ENCODE assay signal across 8 cellular contexts in the genomic region with DNA sequence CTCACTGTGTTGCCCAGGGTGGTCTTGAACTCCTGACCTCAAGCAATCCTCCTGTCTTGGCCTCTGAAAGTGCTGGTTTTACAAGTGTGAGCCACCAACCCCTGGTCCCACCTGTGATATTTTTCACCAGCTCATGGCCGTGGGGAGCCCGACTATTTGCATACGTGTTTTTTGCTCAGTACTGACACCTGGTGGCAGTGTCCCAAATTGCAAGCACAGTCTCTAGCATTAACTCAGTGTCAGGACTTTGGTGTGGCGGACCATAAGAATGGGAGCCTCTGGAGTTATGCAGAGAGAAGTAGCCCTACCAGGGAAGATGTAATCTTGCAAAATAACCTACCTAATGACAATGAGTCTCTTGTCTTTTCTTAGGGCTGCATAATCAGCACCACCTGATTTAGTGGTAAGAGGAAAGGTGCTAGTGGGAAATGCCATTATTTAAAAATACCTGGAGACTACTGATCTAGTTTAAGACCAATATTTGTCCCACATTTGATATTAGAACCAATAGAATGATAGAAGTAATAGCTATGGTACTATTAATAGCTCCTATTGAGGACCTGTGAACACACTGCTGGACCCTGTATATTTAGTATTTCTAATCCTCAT.
DNase-seq lines count a peak whose midpoint lies in the region; ATAC-seq and TF ChIP-seq lines count a peak whose summit lies in the region.

No MANE protein-coding gene starts in this region.

- no peak overlapping the region for H2BK5ac ChIP-seq in IMR-90 (ENCODE audit: low read depth, low read length, poor library complexity, severe bottlenecking)
- no peak overlapping the region for H2BK5ac ChIP-seq in mesendoderm (ENCODE audit: low read length)

- no peaks in the 10 kb centered on the region for H3K27me3 ChIP-seq in CD4-positive, alpha-beta T cell (ENCODE audit: control insufficient read depth, insufficient read depth, low read length)
- H3K27me3 ChIP-seq in IMR-90 (ENCODE audit: control insufficient read depth, insufficient read depth, low read length) (no peaks in the 10 kb centered on the region), mesendoderm (ENCODE audit: insufficient read depth, low read length, poor library complexity) (no peaks in the 10 kb centered on the region)

- dilution Hi-C loops in IMR-90 (cut with HindIII; ENCODE audit: low sequenced_read_pairs, unreplicated experiment) = no loop called here

- no peak overlapping the region for H2AK9ac ChIP-seq in IMR-90 (replicated peaks; ENCODE audit: low read depth, low read length, poor library complexity)

- no peak for ATAC-seq in CD4-positive, alpha-beta T cell (ENCODE audit: poor library complexity)
- no peak for ATAC-seq in IMR-90 (ENCODE audit: low read depth)
- ATAC-seq in activated T-cell treated with anti-CD3 and anti-CD28 coated beads, Interleukin-2, amount 50 U/mL, for 4 hours = peak in 1 of 2 donors; percentile 23
- no peak for ATAC-seq in HG02852 (IDR thresholded peaks at IDR 0.05; ENCODE audit: unreplicated experiment)
- no peak for ATAC-seq in HG03460 (IDR thresholded peaks at IDR 0.05; ENCODE audit: unreplicated experiment)
- ATAC-seq in HG03521 (IDR thresholded peaks at IDR 0.05; ENCODE audit: unreplicated experiment) = no peak

- H2BK120ac ChIP-seq in IMR-90 (ENCODE audit: low read depth, low read length) (no peak overlapping the region), mesendoderm (ENCODE audit: low read depth, low read length) (no peak overlapping the region)

- H3K4me3 ChIP-seq in IMR-90 (ENCODE audit: insufficient read depth, low read depth, low read length) = no peak overlapping the region
- no peak overlapping the region for H3K4me3 ChIP-seq in mesendoderm (ENCODE audit: low read length)

- POLR2A ChIA-PET in CD4-positive, alpha-beta T cell (lab: Charles Lee) = interaction anchor here (0.7 to 2.1 kb wide), 4 partner anchors 9 to 17 kb away, joined by 4 to 8 read pairs (median 6); no protein-coding TSS in a partner anchor
- POLR2A ChIA-PET in IMR-90 (lab: Charles Lee; ENCODE audit: unreplicated experiment) = no interaction called here

- H2BK20ac ChIP-seq in IMR-90 (ENCODE audit: low read depth, low read length) = no peak overlapping the region

- peak in 6 of 10 experiments; percentile 6 to 27 (median 13) for DNase-seq in CD4-positive, alpha-beta T cell
- DNase-seq in IMR-90 (no peak), mesendoderm (peak; percentile 75), NCI-H1417 (lab: John Stamatoyannopoulos, UW) (no peak)
- DNase-seq in activated T-cell treated with anti-CD3 and anti-CD28 coated beads, Interleukin-2, amount 50 U/mL, for 4 hours = peak; percentile 26

- H3K4me1 Mint-ChIP-seq in CD4-positive, alpha-beta T cell (ENCODE audit: low read depth) = peaks cover 35% of the 10 kb centered on the region
- peaks cover 28% of the 10 kb centered on the region for H3K4me1 Mint-ChIP-seq in activated T-cell treated with anti-CD3 and anti-CD28 coated beads, Interleukin-2, amount 50 U/mL, for 4 hours (ENCODE audit: low read depth)

- H3K4me3 Mint-ChIP-seq in CD4-positive, alpha-beta T cell = no peak overlapping the region
- H3K4me3 Mint-ChIP-seq in activated T-cell treated with anti-CD3 and anti-CD28 coated beads, Interleukin-2, amount 50 U/mL, for 4 hours = no peak overlapping the region

- H3K56ac ChIP-seq in IMR-90 (ENCODE audit: extremely low read depth, insufficient read depth, low read length) = no peak overlapping the region
- H3K56ac ChIP-seq in mesendoderm (ENCODE audit: low read length) = no peak overlapping the region

- WGBS in IMR-90 (ENCODE audit: extremely low coverage in 2 of 2, insufficient read length in 1 of 2), 2 experiments = no CpG with 5 or more reads among the region's 4 CpGs
- WGBS in mesendoderm (ENCODE audit: extremely low coverage, insufficient coverage, low lambda C conversion rate) = no CpG with 5 or more reads among the region's 4 CpGs

- no peaks in the 10 kb centered on the region for H3K27me3 Mint-ChIP-seq in CD4-positive, alpha-beta T cell
- H3K27me3 Mint-ChIP-seq in activated T-cell treated with anti-CD3 and anti-CD28 coated beads, Interleukin-2, amount 50 U/mL, for 4 hours (ENCODE audit: low read depth) = no peaks in the 10 kb centered on the region

- in situ Hi-C loops in IMR-90 (cut with MboI; ENCODE audit: low sequenced_read_pairs) = no loop called here

- H3K23ac ChIP-seq in IMR-90 (ENCODE audit: low read depth, low read length) (no peak overlapping the region), mesendoderm (ENCODE audit: low read length) (no peak overlapping the region)

- H3K4ac ChIP-seq in IMR-90 (ENCODE audit: low read depth, low read length) = no peak overlapping the region
- H3K4ac ChIP-seq in mesendoderm (ENCODE audit: low read depth, low read length) = no peak overlapping the region

- H3K27ac ChIP-seq in CD4-positive, alpha-beta T cell (ENCODE audit: low read depth, low read length) = no peak overlapping the region
- H3K27ac ChIP-seq in IMR-90 (ENCODE audit: insufficient read depth, low read length) = no peak overlapping the region
- H3K27ac ChIP-seq in mesendoderm (ENCODE audit: low read depth, low read length) = no peak overlapping the region

- H4K91ac ChIP-seq in IMR-90 (ENCODE audit: insufficient read depth, low read depth, low read length) = no peak overlapping the region

- H3K9ac ChIP-seq in IMR-90 (ENCODE audit: low read depth, low read length) (no peak overlapping the region), mesendoderm (ENCODE audit: low read length) (no peak overlapping the region)

- peaks cover 2% of the 10 kb centered on the region; the same call in 1 of the 2 replicates for H3K4me1 ChIP-seq in IMR-90 (ENCODE audit: control insufficient read depth, insufficient read depth, low read length)
- peaks cover 8% of the 10 kb centered on the region for H3K4me1 ChIP-seq in mesendoderm (ENCODE audit: control insufficient read depth, low read depth, low read length)

- TF ChIP-seq RAD21 in IMR-90 (IDR thresholded peaks at IDR 0.05; ENCODE audit: low read length) = no peak

- H4K5ac ChIP-seq in IMR-90 (ENCODE audit: low read depth, low read length) = no peak overlapping the region
- H4K5ac ChIP-seq in mesendoderm (ENCODE audit: low read length) = no peak overlapping the region

- CTCF ChIA-PET in CD4-positive, alpha-beta T cell (lab: Charles Lee) = interaction anchor here (0.8 to 1.0 kb wide), 2 partner anchors 63 to 65 kb away, joined by 3 to 4 read pairs; no protein-coding TSS in a partner anchor
- CTCF ChIA-PET in IMR-90 (lab: Yijun Ruan, JAX) = interaction anchor here (1.0 kb wide), 1 partner anchor 26 kb away, joined by 3 read pairs; no protein-coding TSS in a partner anchor

- H3K36me3 ChIP-seq in IMR-90 (ENCODE audit: control insufficient read depth, insufficient read depth, low read length) (no peaks in the 10 kb centered on the region), mesendoderm (ENCODE audit: control insufficient read depth, insufficient read depth, low read length) (no peaks in the 10 kb centered on the region)

- H3K4me2 ChIP-seq in IMR-90 (ENCODE audit: low read depth, low read length) (no peak overlapping the region), mesendoderm (ENCODE audit: low read length) (no peak overlapping the region)

- BruUV-seq in IMR-90 (replicated peaks; lab: Mats Ljungman, UMichigan) = no TSS peak

- no peaks in the 10 kb centered on the region for H3K79me2 ChIP-seq in mesendoderm (ENCODE audit: control insufficient read depth, insufficient read depth, low read length)

- peak; percentile 76 for TF ChIP-seq CTCF in CD4-positive, alpha-beta T cell (IDR thresholded peaks at IDR 0.05)
- peak; percentile 26; the same call in 1 of the 2 replicates for TF ChIP-seq CTCF in IMR-90 (conservative IDR thresholded peaks at IDR 0.05; ENCODE audit: low read depth, low read length)

- H3K18ac ChIP-seq in IMR-90 (ENCODE audit: low read depth, low read length) (no peak overlapping the region), mesendoderm (ENCODE audit: low read length) (no peak overlapping the region)

- peaks cover 5% of the 10 kb centered on the region for H3K36me3 Mint-ChIP-seq in CD4-positive, alpha-beta T cell (ENCODE audit: low read depth)
- H3K36me3 Mint-ChIP-seq in activated T-cell treated with anti-CD3 and anti-CD28 coated beads, Interleukin-2, amount 50 U/mL, for 4 hours (ENCODE audit: insufficient read depth) = peaks cover 4% of the 10 kb centered on the region

- H2AFZ ChIP-seq in IMR-90 (replicated peaks; ENCODE audit: low read length, poor library complexity) = no peak overlapping the region

- no peak overlapping the region for H3K14ac ChIP-seq in IMR-90 (replicated peaks; ENCODE audit: low read depth, low read length)

- no peak overlapping the region for H4K8ac ChIP-seq in IMR-90 (ENCODE audit: low read depth in 2 of 2, low read length in 2 of 2)
- H4K8ac ChIP-seq in mesendoderm (ENCODE audit: low read depth, low read length) = no peak overlapping the region

- TF ChIP-seq POLR2A in IMR-90 (IDR thresholded peaks at IDR 0.05; ENCODE audit: low read depth, low read length) = no peak

- no peaks in the 10 kb centered on the region for H3K9me3 Mint-ChIP-seq in CD4-positive, alpha-beta T cell
- H3K9me3 Mint-ChIP-seq in activated T-cell treated with anti-CD3 and anti-CD28 coated beads, Interleukin-2, amount 50 U/mL, for 4 hours = no peaks in the 10 kb centered on the region

- H3K9me3 ChIP-seq in CD4-positive, alpha-beta T cell (ENCODE audit: control insufficient read depth, low read length) = peaks cover 6% of the 10 kb centered on the region
- peaks cover 2% of the 10 kb centered on the region; the same call in 1 of the 2 replicates for H3K9me3 ChIP-seq in IMR-90 (ENCODE audit: control insufficient read depth, insufficient read depth, low read length)

- peaks cover 2% of the 10 kb centered on the region; the same call in 1 of the 2 replicates for H3K9me1 ChIP-seq in IMR-90 (ENCODE audit: insufficient read depth, low read length)

- H3K79me1 ChIP-seq in IMR-90 (ENCODE audit: low read depth in 1 of 2, low read length in 2 of 2) (no peaks in the 10 kb centered on the region), mesendoderm (ENCODE audit: low read length) (no peaks in the 10 kb centered on the region)

- no peak overlapping the region for H2AK5ac ChIP-seq in IMR-90 (ENCODE audit: low read depth, low read length)
- no peak overlapping the region for H2AK5ac ChIP-seq in mesendoderm (ENCODE audit: low read length)

- intact Hi-C loops in CD4-positive, alpha-beta T cell (cut with DNase I, micrococcal nuclease) = loop anchor here in 1 of 2 experiments (2.0 kb wide), 1 partner anchor 65 kb away; no protein-coding TSS in a partner anchor
- intact Hi-C loops in IMR-90 (cut with micrococcal nuclease) = loop anchor here (10.0 kb wide), 1 partner anchor 177 kb away; no protein-coding TSS in a partner anchor

- no peaks in the 10 kb centered on the region for H4K20me1 ChIP-seq in IMR-90 (ENCODE audit: insufficient read depth, low read length)

- H3K27ac Mint-ChIP-seq in CD4-positive, alpha-beta T cell = no peak overlapping the region

- H2BK15ac ChIP-seq in IMR-90 (ENCODE audit: low read depth, low read length) (no peak overlapping the region), mesendoderm (replicated peaks; ENCODE audit: low read depth) (no peak overlapping the region)

TF ChIP-seq in IMR-90, 13 proteins besides CTCF, POLR2A, EP300 and RAD21 (continues in another document):
- TF ChIP-seq BHLHE40 (IDR thresholded peaks at IDR 0.05; ENCODE audit: low read depth, low read length) (no peak), NFE2L2 (IDR thresholded peaks at IDR 0.05; ENCODE audit: low read depth, low read length) (no peak), MXI1 (IDR thresholded peaks at IDR 0.05; ENCODE audit: borderline replicate concordance, low read depth, low read length) (no peak)

Comparison
In these comparisons a context has a peak if more than half of its experiments do, and no peak if none do; other contexts are left out.
1. DNase-seq: peak in CD4-positive, alpha-beta T cell (6 of 10), activated T-cell treated with anti-CD3 and anti-CD28 coated beads, Interleukin-2, amount 50 U/mL, for 4 hours (single experiment) and mesendoderm (single experiment); none in IMR-90 (single experiment) and NCI-H1417 (0 of 3).